9 cellular contexts compared by ENCODE assay signal in genomic region chr7:28840515-28841125, GRCh38.
DNase-seq lines count a peak whose midpoint lies in the region; ATAC-seq, FAIRE-seq and TF ChIP-seq lines count a peak whose summit lies in the region.
"Had no signal": no experiment of that assay in that cellular context is flagged by ENCODE, and none has a peak within 500 bp of the region (broad histone marks: within the 10 kb centered on the region; RNA-seq: fewer than 3 reads in every experiment).

No MANE protein-coding gene starts in this region.

- H3K27me3 Mint-ChIP-seq in astrocyte (ENCODE audit: low read depth, unreplicated experiment): peaks cover 14% of the 10 kb centered on the region
- peaks cover 21% of the 10 kb centered on the region for H3K27me3 Mint-ChIP-seq in activated naive CD4-positive, alpha-beta T cell treated with anti-CD3 and anti-CD28 coated beads for 36 hours (ENCODE audit: low read depth)
- H3K27me3 Mint-ChIP-seq in activated T-helper 1 cell treated with anti-CD3 and anti-CD28 coated beads, Interleukin-12 subunit alpha, Interleukin-12 subunit beta, Interleukin-2, Interleukin-4 antibody, amounts not matched to agents 30 ng/mL and 10 ng/mL and 1 ng/mL, durations not matched to agents 14 hours and 24 hours and 36 hours (ENCODE audit: insufficient read depth): peaks cover 5% of the 10 kb centered on the region
- H3K27me3 Mint-ChIP-seq in natural killer cell treated with Interleukin-12 subunit alpha and Interleukin-12 subunit beta and Interleukin-15 and Interleukin-18, amount 100 ng/mL, for 72 hours: peaks cover 23 to 26% of the 10 kb centered on the region in 2 donors

- intact Hi-C loops in activated naive CD4-positive, alpha-beta T cell treated with anti-CD3 and anti-CD28 coated beads for 36 hours (cut with micrococcal nuclease): no loop called here
- intact Hi-C loops in activated T-helper 1 cell treated with anti-CD3 and anti-CD28 coated beads, Interleukin-12 subunit alpha, Interleukin-12 subunit beta, Interleukin-2, Interleukin-4 antibody, amounts not matched to agents 30 ng/mL and 10 ng/mL and 1 ng/mL, durations not matched to agents 14 hours and 24 hours and 36 hours (cut with micrococcal nuclease): no loop called here

- H3K9ac ChIP-seq in astrocyte (ENCODE audit: low read length): no peak overlapping the region

- no peak overlapping the region for H3K4me3 Mint-ChIP-seq in astrocyte (ENCODE audit: unreplicated experiment)
- no peak overlapping the region for H3K4me3 Mint-ChIP-seq in activated naive CD4-positive, alpha-beta T cell treated with anti-CD3 and anti-CD28 coated beads for 36 hours
- H3K4me3 Mint-ChIP-seq in activated T-helper 1 cell treated with anti-CD3 and anti-CD28 coated beads, Interleukin-12 subunit alpha, Interleukin-12 subunit beta, Interleukin-2, Interleukin-4 antibody, amounts not matched to agents 30 ng/mL and 10 ng/mL and 1 ng/mL, durations not matched to agents 14 hours and 24 hours and 36 hours: no peak overlapping the region
- no peak overlapping the region for H3K4me3 Mint-ChIP-seq in natural killer cell treated with Interleukin-12 subunit alpha and Interleukin-12 subunit beta and Interleukin-15 and Interleukin-18, amount 100 ng/mL, for 72 hours

- H3K27ac Mint-ChIP-seq in astrocyte (ENCODE audit: unreplicated experiment): no peak overlapping the region
- H3K27ac Mint-ChIP-seq in activated naive CD4-positive, alpha-beta T cell treated with anti-CD3 and anti-CD28 coated beads for 36 hours: no peak overlapping the region
- no peak overlapping the region for H3K27ac Mint-ChIP-seq in activated T-helper 1 cell treated with anti-CD3 and anti-CD28 coated beads, Interleukin-12 subunit alpha, Interleukin-12 subunit beta, Interleukin-2, Interleukin-4 antibody, amounts not matched to agents 30 ng/mL and 10 ng/mL and 1 ng/mL, durations not matched to agents 14 hours and 24 hours and 36 hours
- H3K27ac Mint-ChIP-seq in natural killer cell treated with Interleukin-12 subunit alpha and Interleukin-12 subunit beta and Interleukin-15 and Interleukin-18, amount 100 ng/mL, for 72 hours: no peak overlapping the region

- no peak overlapping the region for H3K4me2 ChIP-seq in astrocyte (ENCODE audit: low read length)

- CTCF ChIA-PET in activated naive CD4-positive, alpha-beta T cell treated with anti-CD3 and anti-CD28 coated beads for 36 hours (lab: Charles Lee): no interaction called here

- H3K79me2 ChIP-seq in astrocyte (ENCODE audit: insufficient read depth, low read length): no peaks in the 10 kb centered on the region

- no peaks in the 10 kb centered on the region for H4K20me1 ChIP-seq in astrocyte (ENCODE audit: insufficient read depth, low read length)

- ATAC-seq in GM18498 (IDR thresholded peaks at IDR 0.05; ENCODE audit: unreplicated experiment): no peak
- no peak for ATAC-seq in natural killer cell treated with Interleukin-12 subunit alpha and Interleukin-12 subunit beta and Interleukin-15 and Interleukin-18, amount 100 ng/mL, for 72 hours

- H3K9me3 Mint-ChIP-seq in astrocyte (ENCODE audit: unreplicated experiment): peaks cover 2% of the 10 kb centered on the region
- H3K9me3 Mint-ChIP-seq in activated naive CD4-positive, alpha-beta T cell treated with anti-CD3 and anti-CD28 coated beads for 36 hours: no peaks in the 10 kb centered on the region
- no peaks in the 10 kb centered on the region for H3K9me3 Mint-ChIP-seq in activated T-helper 1 cell treated with anti-CD3 and anti-CD28 coated beads, Interleukin-12 subunit alpha, Interleukin-12 subunit beta, Interleukin-2, Interleukin-4 antibody, amounts not matched to agents 30 ng/mL and 10 ng/mL and 1 ng/mL, durations not matched to agents 14 hours and 24 hours and 36 hours
- H3K9me3 Mint-ChIP-seq in natural killer cell treated with Interleukin-12 subunit alpha and Interleukin-12 subunit beta and Interleukin-15 and Interleukin-18, amount 100 ng/mL, for 72 hours: no peaks in the 10 kb centered on the region

- peak; percentile 72 for DNase-seq in DMS53 (lab: John Stamatoyannopoulos, UW)
- DNase-seq in NAMALWA (ENCODE audit: low spot score): peak; percentile 51
- no peak for DNase-seq in astrocyte (ENCODE audit: low read depth)
- DNase-seq in medulla oblongata (ENCODE audit: extremely low spot score): peak; percentile 29
- DNase-seq in activated naive CD4-positive, alpha-beta T cell treated with anti-CD3 and anti-CD28 coated beads for 36 hours: no peak
- DNase-seq in activated T-helper 1 cell treated with anti-CD3 and anti-CD28 coated beads, Interleukin-12 subunit alpha, Interleukin-12 subunit beta, Interleukin-2, Interleukin-4 antibody, amounts not matched to agents 30 ng/mL and 10 ng/mL and 1 ng/mL, durations not matched to agents 14 hours and 24 hours and 36 hours (ENCODE audit: low spot score): no peak
- DNase-seq in natural killer cell treated with Interleukin-12 subunit alpha and Interleukin-12 subunit beta and Interleukin-15 and Interleukin-18, amount 100 ng/mL, for 72 hours (ENCODE audit: low spot score): no peak

- H3K27ac ChIP-seq in astrocyte (ENCODE audit: low read depth, low read length): no peak overlapping the region
- H3K27ac ChIP-seq: suprapubic skin had no signal

- no peaks in the 10 kb centered on the region for H3K36me3 ChIP-seq in astrocyte (ENCODE audit: insufficient read depth, low read length)
- H3K36me3 ChIP-seq: suprapubic skin had no signal

- H3K4me3 ChIP-seq in astrocyte (ENCODE audit: insufficient read depth, low read depth, low read length): no peak overlapping the region
- H3K4me3 ChIP-seq: suprapubic skin had no signal

- no peak overlapping the region for H2AFZ ChIP-seq in astrocyte (ENCODE audit: low read depth, low read length)

- no peaks in the 10 kb centered on the region for H3K9me3 ChIP-seq in astrocyte (ENCODE audit: insufficient read depth, low read depth, low read length)
- H3K9me3 ChIP-seq: suprapubic skin had no signal

- H3K4me1 Mint-ChIP-seq in astrocyte (ENCODE audit: low read depth, unreplicated experiment): peaks cover 10% of the 10 kb centered on the region
- no peaks in the 10 kb centered on the region for H3K4me1 Mint-ChIP-seq in activated naive CD4-positive, alpha-beta T cell treated with anti-CD3 and anti-CD28 coated beads for 36 hours (ENCODE audit: low read depth)
- H3K4me1 Mint-ChIP-seq in activated T-helper 1 cell treated with anti-CD3 and anti-CD28 coated beads, Interleukin-12 subunit alpha, Interleukin-12 subunit beta, Interleukin-2, Interleukin-4 antibody, amounts not matched to agents 30 ng/mL and 10 ng/mL and 1 ng/mL, durations not matched to agents 14 hours and 24 hours and 36 hours (ENCODE audit: low read depth): no peaks in the 10 kb centered on the region
- no peaks in the 10 kb centered on the region for H3K4me1 Mint-ChIP-seq in natural killer cell treated with Interleukin-12 subunit alpha and Interleukin-12 subunit beta and Interleukin-15 and Interleukin-18, amount 100 ng/mL, for 72 hours (ENCODE audit: low read depth in 2 of 2)

- H3K4me1 ChIP-seq in astrocyte (ENCODE audit: insufficient read depth, low read length): no peaks in the 10 kb centered on the region
- H3K4me1 ChIP-seq: suprapubic skin had no signal

- FAIRE-seq in astrocyte (lab: Jason Lieb, UNC): no peak

- peak; percentile 63 for TF ChIP-seq CTCF in astrocyte (IDR thresholded peaks at IDR 0.05; ENCODE audit: insufficient read depth, low read depth, low read length)

- no peaks in the 10 kb centered on the region for H3K36me3 Mint-ChIP-seq in astrocyte (ENCODE audit: low read depth, unreplicated experiment)
- H3K36me3 Mint-ChIP-seq in activated naive CD4-positive, alpha-beta T cell treated with anti-CD3 and anti-CD28 coated beads for 36 hours (ENCODE audit: low read depth): no peaks in the 10 kb centered on the region
- no peaks in the 10 kb centered on the region for H3K36me3 Mint-ChIP-seq in activated T-helper 1 cell treated with anti-CD3 and anti-CD28 coated beads, Interleukin-12 subunit alpha, Interleukin-12 subunit beta, Interleukin-2, Interleukin-4 antibody, amounts not matched to agents 30 ng/mL and 10 ng/mL and 1 ng/mL, durations not matched to agents 14 hours and 24 hours and 36 hours (ENCODE audit: low read depth)
- H3K36me3 Mint-ChIP-seq in natural killer cell treated with Interleukin-12 subunit alpha and Interleukin-12 subunit beta and Interleukin-15 and Interleukin-18, amount 100 ng/mL, for 72 hours: no peaks in the 10 kb centered on the region

- H3K27me3 ChIP-seq in astrocyte (ENCODE audit: insufficient read depth, low read length): peaks cover 7% of the 10 kb centered on the region
- H3K27me3 ChIP-seq: suprapubic skin had no signal

Comparison
In these comparisons a context has a peak if more than half of its experiments do, and no peak if none do; other contexts are left out.
1. DNase-seq: peak in DMS53 (single experiment), NAMALWA (single experiment) and medulla oblongata (single experiment); none in astrocyte (single experiment), activated naive CD4-positive, alpha-beta T cell treated with anti-CD3 and anti-CD28 coated beads for 36 hours (single experiment), activated T-helper 1 cell treated with anti-CD3 and anti-CD28 coated beads, Interleukin-12 subunit alpha, Interleukin-12 subunit beta, Interleukin-2, Interleukin-4 antibody, amounts not matched to agents 30 ng/mL and 10 ng/mL and 1 ng/mL, durations not matched to agents 14 hours and 24 hours and 36 hours (single experiment) and natural killer cell treated with Interleukin-12 subunit alpha and Interleukin-12 subunit beta and Interleukin-15 and Interleukin-18, amount 100 ng/mL, for 72 hours (single experiment).